ENCODE assay signal across 25 cellular contexts in genomic region chr7:45625067-45625466, GRCh38. TPM values are rescaled to one million over a fixed set of nuclear protein-coding genes. Genes with fewer than 3 reads are reported as not detected.
"Had no signal": no experiment of that assay in that cellular context is flagged by ENCODE, and none has a peak within 500 bp of the region (broad histone marks: within the 10 kb centered on the region; RNA-seq: fewer than 3 reads in every experiment).

No MANE protein-coding gene starts in this region.

- H3K27me3 Mint-ChIP-seq: activated naive CD8-positive, alpha-beta T cell treated with anti-CD3 and anti-CD28 coated beads, Interleukin-2, amount 10 ng/mL, durations not matched to agents 7 days and 5 days; stimulated activated naive CD8-positive, alpha-beta T cell treated with anti-CD3 and anti-CD28 coated beads, Interleukin-15, Interleukin-2, amounts not matched to agents 100 ng/mL and 50 ng/mL, for 24 hours had no signal

- H3K36me3 ChIP-seq: gastroesophageal sphincter, heart right ventricle, neural progenitor cell, transverse colon, vagina had no signal

- H3K4me1 Mint-ChIP-seq: activated CD4-positive, alpha-beta T cell treated with anti-CD3 and anti-CD28 coated beads for 36 hours; activated naive CD8-positive, alpha-beta T cell treated with anti-CD3 and anti-CD28 coated beads, Interleukin-2, amount 10 ng/mL, durations not matched to agents 7 days and 5 days; immature natural killer cell; memory B cell; naive B cell; neural progenitor cell; WTC11 had no signal

- FAIRE-seq: colon, small intestine had no signal

- H3K4me3 Mint-ChIP-seq: activated CD4-positive, alpha-beta T cell treated with anti-CD3 and anti-CD28 coated beads for 36 hours; activated naive CD8-positive, alpha-beta T cell treated with anti-CD3 and anti-CD28 coated beads, Interleukin-2, amount 10 ng/mL, durations not matched to agents 7 days and 5 days; immature natural killer cell; memory B cell; neural progenitor cell; stimulated activated naive CD8-positive, alpha-beta T cell treated with anti-CD3 and anti-CD28 coated beads, Interleukin-15, Interleukin-2, amounts not matched to agents 100 ng/mL and 50 ng/mL, for 24 hours; WTC11 had no signal

- H3K27me3 ChIP-seq: body of pancreas, dorsolateral prefrontal cortex, gastroesophageal sphincter, heart right ventricle, neural progenitor cell, transverse colon, vagina had no signal

- H3K4me3 ChIP-seq: body of pancreas, dorsolateral prefrontal cortex, gastroesophageal sphincter, heart right ventricle, neural progenitor cell, psoas muscle, transverse colon, vagina had no signal

- DNase-seq: activated CD4-positive, alpha-beta T cell treated with anti-CD3 and anti-CD28 coated beads for 36 hours; activated CD4-positive, alpha-beta T cell treated with anti-CD3 and anti-CD28 coated beads, Interleukin-2, amount 50 U/mL, for 48 hours; activated naive CD8-positive, alpha-beta T cell treated with anti-CD3 and anti-CD28 coated beads, Interleukin-2, amount 10 ng/mL, durations not matched to agents 7 days and 5 days; amygdala; body of pancreas; central memory CD4-positive, alpha-beta T cell; dorsolateral prefrontal cortex; heart right ventricle; immature natural killer cell; kidney glomerular epithelial cell; naive B cell; psoas muscle; right cardiac atrium; small intestine; stimulated activated CD4-positive, alpha-beta T cell treated with anti-CD3 and anti-CD28 coated beads, Interleukin-15, amount 100 ng/mL, for 24 hours; stimulated activated CD4-positive, alpha-beta T cell treated with anti-CD3 and anti-CD28 coated beads, Interleukin-2, amount 100 ng/mL, for 48 hours; transverse colon had no signal

- H3K36me3 Mint-ChIP-seq: activated naive CD8-positive, alpha-beta T cell treated with anti-CD3 and anti-CD28 coated beads, Interleukin-2, amount 10 ng/mL, durations not matched to agents 7 days and 5 days; immature natural killer cell; memory B cell had no signal

- H3K4me1 ChIP-seq: body of pancreas, gastroesophageal sphincter, heart right ventricle, neural progenitor cell, psoas muscle, vagina had no signal

- H3K27ac Mint-ChIP-seq: activated CD4-positive, alpha-beta T cell treated with anti-CD3 and anti-CD28 coated beads for 36 hours; activated naive CD8-positive, alpha-beta T cell treated with anti-CD3 and anti-CD28 coated beads, Interleukin-2, amount 10 ng/mL, durations not matched to agents 7 days and 5 days; immature natural killer cell; memory B cell; naive B cell; stimulated activated naive CD8-positive, alpha-beta T cell treated with anti-CD3 and anti-CD28 coated beads, Interleukin-15, Interleukin-2, amounts not matched to agents 100 ng/mL and 50 ng/mL, for 24 hours had no signal

- ATAC-seq: activated CD4-positive, alpha-beta T cell treated with anti-CD3 and anti-CD28 coated beads for 36 hours; body of pancreas; gastroesophageal sphincter; heart right ventricle; right cardiac atrium; WTC11 had no signal

- H3K9me3 ChIP-seq: vagina had no signal

- H3K9ac ChIP-seq: neural progenitor cell had no signal

- H2AFZ ChIP-seq: neural progenitor cell had no signal

- H3K27ac ChIP-seq: body of pancreas, epithelial cell of prostate, gastroesophageal sphincter, heart right ventricle, neural progenitor cell, psoas muscle, transverse colon, vagina had no signal

- H3K4me2 ChIP-seq: neural progenitor cell had no signal

RNA-seq across cellular contexts. Expression of gene ADCY1, which starts 50.9 kb away (rescaled TPM):
- polyA plus RNA-seq: immature natural killer cell had no signal
